ENCODE assay signal across 17 cellular contexts in the genomic region with DNA sequence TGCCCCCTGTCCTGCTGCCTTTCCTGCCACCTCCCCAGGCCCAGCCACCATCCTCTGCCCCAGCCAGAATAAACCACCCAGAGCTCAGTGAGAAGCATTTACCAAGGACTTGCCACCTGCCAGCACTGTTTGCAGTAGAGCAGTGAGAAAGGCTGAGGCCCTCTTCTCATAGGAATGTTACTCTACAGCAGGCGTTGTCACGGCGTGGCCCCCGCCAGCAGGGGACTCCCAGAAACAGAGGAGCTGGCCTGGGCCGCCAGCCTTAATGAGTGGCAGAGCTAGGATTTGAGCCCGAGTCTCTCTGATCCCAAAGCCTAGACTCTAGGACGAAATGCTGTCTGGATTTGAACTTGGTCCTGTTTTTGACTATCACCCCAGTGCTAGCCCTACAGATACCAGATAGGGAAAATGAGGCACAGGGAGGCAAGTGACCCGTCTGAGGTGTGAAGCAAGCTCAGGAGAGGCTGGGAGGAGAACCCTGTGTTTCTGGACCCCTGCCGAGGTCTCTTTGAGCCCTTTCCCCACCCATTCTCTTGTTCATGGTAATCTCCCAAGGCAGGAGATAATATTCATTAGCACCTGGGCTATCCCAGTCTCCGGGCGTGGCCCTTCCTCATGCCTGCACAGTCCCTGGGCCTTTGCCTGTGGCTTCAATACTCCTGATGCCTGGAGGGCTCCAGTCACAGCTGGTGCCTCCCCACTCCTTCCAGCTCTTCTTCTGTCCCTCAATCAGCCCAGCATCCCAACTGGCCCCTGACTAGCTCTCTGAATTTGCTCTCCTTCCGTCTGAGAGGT. TPM values are rescaled to one million over a fixed set of nuclear protein-coding genes. Genes with fewer than 3 reads are reported as not detected.
DNase-seq lines count a peak whose midpoint lies in the region; ATAC-seq and TF ChIP-seq lines count a peak whose summit lies in the region.
"Had no signal": no experiment of that assay in that cellular context is flagged by ENCODE, and none has a peak within 500 bp of the region (broad histone marks: within the 10 kb centered on the region; RNA-seq: fewer than 3 reads in every experiment).

No MANE protein-coding gene starts in this region.

- H3K4me1 ChIP-seq in heart left ventricle (peaks cover 0 to 68% (median 43%) of the 10 kb centered on the region in 12 donors), lung (ENCODE audit: control insufficient read depth in 2 of 2, insufficient read depth in 2 of 2, low read length in 2 of 2) (peaks cover 3% of the 10 kb centered on the region in 2 donors), upper lobe of right lung (no peaks in the 10 kb centered on the region)
- H3K4me1 ChIP-seq: A549 had no signal

- WGBS in heart left ventricle, 4 donors: 61 to 67% (median 64%) methylated on average over 7 to 12 of the region's 12 CpGs
- 76 to 79% methylated on average over 12 of the region's 12 CpGs for WGBS in lung, 2 donors

- intact Hi-C loops in heart left ventricle (cut with DNase I): loop anchor here in 4 of 10 donors (2.0 to 10.0 kb wide), 3 partner anchors 94 to 116 kb away; no protein-coding TSS in a partner anchor
- intact Hi-C loops in Right ventricle myocardium inferior (cut with DNase I): loop anchor here (5.0 kb wide), 1 partner anchor 91 kb away; no protein-coding TSS in a partner anchor
- intact Hi-C loops in upper lobe of right lung (cut with DNase I): no loop called here

- H3K36me3 Mint-ChIP-seq in activated naive CD8-positive, alpha-beta T cell treated with anti-CD3 and anti-CD28 coated beads, Interleukin-2, amount 50 U/mL, for 24 hours (ENCODE audit: low read depth): peaks cover 35% of the 10 kb centered on the region

- TF ChIP-seq CTCF in heart left ventricle (IDR thresholded peaks at IDR 0.05): no peak
- no peak for TF ChIP-seq CTCF in lung (IDR thresholded peaks at IDR 0.05; ENCODE audit: control extremely low read depth, extremely low read depth)
- TF ChIP-seq CTCF in upper lobe of right lung (IDR thresholded peaks at IDR 0.05): no peak

- peaks cover 18% of the 10 kb centered on the region for H3K4me1 Mint-ChIP-seq in activated naive CD8-positive, alpha-beta T cell treated with anti-CD3 and anti-CD28 coated beads, Interleukin-2, amount 50 U/mL, for 24 hours

- H3K4me3 ChIP-seq in heart left ventricle: no peak overlapping the region
- no peak overlapping the region for H3K4me3 ChIP-seq in lung
- H3K4me3 ChIP-seq in upper lobe of right lung: no peak overlapping the region
- H3K4me3 ChIP-seq: A549, left lung had no signal

- H3K36me3 ChIP-seq in heart left ventricle: peaks cover 0 to 25% (median 0%) of the 10 kb centered on the region in 9 donors
- no peaks in the 10 kb centered on the region for H3K36me3 ChIP-seq in lung (ENCODE audit: control insufficient read depth in 2 of 2, insufficient read depth in 2 of 2, low read length in 2 of 2)
- H3K36me3 ChIP-seq in upper lobe of right lung: no peaks in the 10 kb centered on the region

- H3K4me3 Mint-ChIP-seq in activated naive CD8-positive, alpha-beta T cell treated with anti-CD3 and anti-CD28 coated beads, Interleukin-2, amount 50 U/mL, for 24 hours: no peak overlapping the region
- H3K4me3 Mint-ChIP-seq: activated naive CD8-positive, alpha-beta T cell treated with anti-CD3 and anti-CD28 coated beads, Interleukin-2, amount 10 ng/mL, durations not matched to agents 7 days and 5 days; IgD-negative memory B cell; nephron had no signal

- no peaks in the 10 kb centered on the region for H3K27me3 Mint-ChIP-seq in activated naive CD8-positive, alpha-beta T cell treated with anti-CD3 and anti-CD28 coated beads, Interleukin-2, amount 50 U/mL, for 24 hours
- H3K27me3 Mint-ChIP-seq: activated naive CD8-positive, alpha-beta T cell treated with anti-CD3 and anti-CD28 coated beads, Interleukin-2, amount 10 ng/mL, durations not matched to agents 7 days and 5 days had no signal

- peak overlapping the region; percentile 17 for H3K27ac Mint-ChIP-seq in activated naive CD8-positive, alpha-beta T cell treated with anti-CD3 and anti-CD28 coated beads, Interleukin-2, amount 50 U/mL, for 24 hours
- H3K27ac Mint-ChIP-seq: IgD-negative memory B cell, nephron had no signal

- H3K9me3 ChIP-seq in heart left ventricle (no peaks in the 10 kb centered on the region), lung (ENCODE audit: control insufficient read depth in 2 of 2, insufficient read depth in 1 of 2, low read length in 1 of 2) (peaks cover 0 to 5% of the 10 kb centered on the region in 2 donors), upper lobe of right lung (no peaks in the 10 kb centered on the region)
- H3K9me3 ChIP-seq: A549, left lung had no signal

- H3K27ac ChIP-seq in heart left ventricle (peak overlapping the region in 11 of 12 donors; percentile 53 to 88 (median 77)), lung (ENCODE audit: low read depth in 1 of 2, low read length in 1 of 2) (peak overlapping the region; percentile 10 to 85), upper lobe of right lung (no peak overlapping the region)
- H3K27ac ChIP-seq: A549 had no signal

- peak in 1 of 5 donors; percentile 25 for DNase-seq in heart left ventricle
- DNase-seq in Right ventricle myocardium inferior (ENCODE audit: missing footprints): no peak
- DNase-seq in activated naive CD8-positive, alpha-beta T cell treated with anti-CD3 and anti-CD28 coated beads, Interleukin-2, amount 50 U/mL, for 24 hours: no peak
- no peak for DNase-seq in lung (ENCODE audit: low spot score)
- peak; percentile 35 for DNase-seq in upper lobe of right lung
- DNase-seq in T-helper 2 cell: no peak
- DNase-seq in NCI-H2196 treated with DMSO at 0.1 percent for 48 hours (lab: John Stamatoyannopoulos, UW; ENCODE audit: unreplicated experiment): no peak
- no peak for DNase-seq in foreskin melanocyte
- DNase-seq: activated CD4-positive, CD25-positive, alpha-beta regulatory T cell treated with anti-CD3 and anti-CD28 coated beads, Interleukin-2, amount 50 U/mL, for 72 hours; activated naive CD8-positive, alpha-beta T cell treated with anti-CD3 and anti-CD28 coated beads, Interleukin-2, amount 10 ng/mL, durations not matched to agents 7 days and 5 days; central memory CD4-positive, alpha-beta T cell; NCI-H774; T-helper 1 cell had no signal

- TF ChIP-seq POLR2A in heart left ventricle (IDR thresholded peaks at IDR 0.05): no peak

- H3K27me3 ChIP-seq in heart left ventricle (no peaks in the 10 kb centered on the region), lung (ENCODE audit: control insufficient read depth, insufficient read depth) (no peaks in the 10 kb centered on the region), upper lobe of right lung (peaks cover 4% of the 10 kb centered on the region)

- no peaks in the 10 kb centered on the region for H3K9me3 Mint-ChIP-seq in activated naive CD8-positive, alpha-beta T cell treated with anti-CD3 and anti-CD28 coated beads, Interleukin-2, amount 50 U/mL, for 24 hours
- H3K9me3 Mint-ChIP-seq: activated naive CD8-positive, alpha-beta T cell treated with anti-CD3 and anti-CD28 coated beads, Interleukin-2, amount 10 ng/mL, durations not matched to agents 7 days and 5 days; IgD-negative memory B cell; nephron had no signal

- ATAC-seq in heart left ventricle (no peak), Right ventricle myocardium inferior (no peak), lung (ENCODE audit: insufficient read depth, low FRiP score) (no peak), upper lobe of right lung (no peak)
- no peak for ATAC-seq in activated naive CD8-positive, alpha-beta T cell treated with anti-CD3 and anti-CD28 coated beads, Interleukin-2, amount 50 U/mL, for 24 hours
- ATAC-seq: A549 had no signal

RNA-seq across cellular contexts. Expression of gene HRH2, which starts 30.7 kb away (rescaled TPM):
- 10 to 100 TPM; 26.0 to 66.0 (median 37.7) TPM for total RNA-seq in heart left ventricle
- 10 to 100 TPM; 27.8 to 34.6 TPM for polyA plus RNA-seq in heart left ventricle
- total RNA-seq in Right ventricle myocardium inferior: 46.6 TPM
- 10 to 100 TPM in 1 of 2 donors, 1 to 10 TPM in 1; 8.4 to 11.3 TPM for total RNA-seq in lung
- 10 to 100 TPM in 1 of 2 donors, 1 to 10 TPM in 1; 1.8 to 36.1 TPM for polyA plus RNA-seq in lung
- 8.2 TPM for total RNA-seq in upper lobe of right lung
